In genomic region chr4:675036-675804, GRCh38 we compare ENCODE assay signal across 6 cellular contexts. TPM values are rescaled to one million over a fixed set of nuclear protein-coding genes. Genes with fewer than 3 reads are reported as not detected.
DNase-seq lines count a peak whose midpoint lies in the region; ATAC-seq and TF ChIP-seq lines count a peak whose summit lies in the region.

No MANE protein-coding gene starts in this region.

- ATAC-seq in GM19372 (IDR thresholded peaks at IDR 0.05; ENCODE audit: low read depth, unreplicated experiment) (peak; percentile 1), foreskin keratinocyte (no peak), GM18861 (IDR thresholded peaks at IDR 0.05; ENCODE audit: unreplicated experiment) (no peak)

- no peaks in the 10 kb centered on the region for H3K9me3 ChIP-seq in OCI-LY7 (ENCODE audit: low read length)

- H3K27ac ChIP-seq in OCI-LY7 (ENCODE audit: low read depth, low read length, poor library complexity, severe bottlenecking) (peak overlapping the region; percentile 94), foreskin keratinocyte (peak overlapping the region; percentile 93), temporal lobe (ENCODE audit: low read depth, low read length) (peak overlapping the region; percentile 95)

- POLR2A ChIA-PET in OCI-LY7 (lab: Charles Lee): no interaction called here

- DNase-seq in OCI-LY7 (ENCODE audit: low spot score): peak; percentile 45
- DNase-seq in foreskin keratinocyte: no peak
- no peak for DNase-seq in SKM-1 treated with dmso at 0.1 percent for 144 hours (lab: John Stamatoyannopoulos, UW; ENCODE audit: unreplicated experiment)

- no peaks in the 10 kb centered on the region for H4K20me1 ChIP-seq in OCI-LY7 (ENCODE audit: insufficient read depth, low read length)

- H3K9me2 ChIP-seq in OCI-LY7 (ENCODE audit: insufficient read depth, low read length): no peaks in the 10 kb centered on the region

- CTCF ChIA-PET in OCI-LY7 (lab: Charles Lee; ENCODE audit: unreplicated experiment): no interaction called here

- peaks cover 17% of the 10 kb centered on the region for H3K79me2 ChIP-seq in OCI-LY7 (ENCODE audit: insufficient read depth, low read depth, low read length)

- H3K4me1 ChIP-seq in OCI-LY7 (ENCODE audit: insufficient read depth, low read length, poor library complexity, severe bottlenecking) (peaks cover 46% of the 10 kb centered on the region), foreskin keratinocyte (no peaks in the 10 kb centered on the region)

- no TSS peak for BruUV-seq in OCI-LY7 (replicated peaks; lab: Mats Ljungman, UMichigan)

- no peaks in the 10 kb centered on the region for H3K27me3 ChIP-seq in foreskin keratinocyte

- intact Hi-C loops in OCI-LY7 (cut with micrococcal nuclease; ENCODE audit: unreplicated experiment): loop anchor here (10.0 kb wide), 2 partner anchors 200 to 1040 kb away; partner anchors contain the start of gene SLBP

- peak overlapping the region; percentile 94 for H3K4me2 ChIP-seq in OCI-LY7 (ENCODE audit: low read length)

- H2AFZ ChIP-seq in OCI-LY7 (ENCODE audit: low read length): no peak overlapping the region; the same call in 1 of the 2 replicates

- peaks cover 35% of the 10 kb centered on the region for H3K36me3 ChIP-seq in OCI-LY7 (ENCODE audit: insufficient read depth, low read length)

- TF ChIP-seq CTCF in OCI-LY7 (conservative IDR thresholded peaks at IDR 0.05; ENCODE audit: low read length) (no peak), foreskin keratinocyte (conservative IDR thresholded peaks at IDR 0.05) (no peak)

- H3K4me3 ChIP-seq in OCI-LY7 (ENCODE audit: low read depth, low read length, poor library complexity, severe bottlenecking): peak overlapping the region; percentile 98

RNA-seq across cellular contexts. Expression of gene MYL5, which starts 0.9 kb away (rescaled TPM):
- 23.0 and 24.4 TPM in 2 replicates for total RNA-seq in OCI-LY7 (2014; rRNA removed; shearing (Covaris generic))
- total RNA-seq in OCI-LY7 (2022) (62.2 and 67.4 TPM in 2 replicates), foreskin keratinocyte (5.0 and 5.1 TPM in 2 replicates), temporal lobe (6.4 TPM)
- polyA plus RNA-seq in foreskin keratinocyte: 5.3 and 6.5 TPM in 2 replicates

RNA-seq across cellular contexts. Expression of gene ATP5ME, which starts 1.1 kb away (rescaled TPM):
- total RNA-seq in OCI-LY7 (2014; rRNA removed; shearing (Covaris generic)): 388 and 420 TPM in 2 replicates
- total RNA-seq in OCI-LY7 (2022) (276 and 359 TPM in 2 replicates), foreskin keratinocyte (578 and 609 TPM in 2 replicates), temporal lobe (87.8 TPM)
- 880 and 886 TPM in 2 replicates for polyA plus RNA-seq in foreskin keratinocyte

RNA-seq across cellular contexts. Expression of gene SLC49A3, which starts 13.7 kb away (rescaled TPM):
- total RNA-seq in OCI-LY7 (2014; rRNA removed; shearing (Covaris generic)): not detected in 2 replicates
- total RNA-seq in OCI-LY7 (2022) (not detected in 2 replicates), foreskin keratinocyte (0.07 and 0.11 TPM in 2 replicates), temporal lobe (0.49 TPM)
- polyA plus RNA-seq in foreskin keratinocyte: 0.06 and 0.11 TPM in 2 replicates

RNA-seq across cellular contexts. Expression of gene PCGF3, which starts 30.4 kb away (rescaled TPM):
- 33.8 and 43.7 TPM in 2 replicates for total RNA-seq in OCI-LY7 (2014; rRNA removed; shearing (Covaris generic))
- total RNA-seq in OCI-LY7 (2022) (45.9 and 50.2 TPM in 2 replicates), foreskin keratinocyte (38.7 and 42.4 TPM in 2 replicates), temporal lobe (54.6 TPM)
- polyA plus RNA-seq in foreskin keratinocyte: 29.1 and 32.7 TPM in 2 replicates

RNA-seq across cellular contexts. Expression of gene PDE6B, which starts 49.8 kb away (rescaled TPM):
- not detected in 2 replicates for total RNA-seq in OCI-LY7 (2014; rRNA removed; shearing (Covaris generic))
- total RNA-seq in OCI-LY7 (2022): not detected in 2 replicates
- total RNA-seq in foreskin keratinocyte: 0.34 and 0.81 TPM in 2 replicates
- 0.34 and 0.45 TPM in 2 replicates for polyA plus RNA-seq in foreskin keratinocyte
- total RNA-seq in temporal lobe: 4.7 TPM
